In the genomic region with DNA sequence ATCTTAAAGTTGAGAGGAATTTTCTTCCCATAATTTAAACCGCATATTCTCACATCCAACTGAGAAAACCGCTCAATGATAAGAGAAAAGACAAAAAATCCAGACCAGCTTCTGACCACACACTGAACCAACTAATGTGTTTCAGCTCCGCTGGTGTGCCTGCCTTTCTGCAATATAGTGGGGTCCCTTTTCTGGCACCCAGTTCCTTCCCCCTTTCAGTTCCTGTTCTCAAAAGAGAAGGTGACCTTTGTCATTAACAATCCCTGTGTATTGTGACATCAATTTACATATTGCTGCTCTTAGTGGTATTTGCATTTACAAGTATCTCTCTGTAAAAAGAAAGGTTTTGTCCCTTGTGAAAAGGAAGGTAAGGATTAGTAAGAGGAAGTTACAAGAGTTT, we compare ENCODE assay signal across 12 cellular contexts. TPM values are rescaled to one million over a fixed set of nuclear protein-coding genes. Genes with fewer than 3 reads are reported as not detected.
A peak's percentile ranks its signal among the peaks of the same experiment; 100 is the strongest.
DNase-seq lines count a peak whose midpoint lies in the region; ATAC-seq and TF ChIP-seq lines count a peak whose summit lies in the region.
"Had no signal": no experiment of that assay in that cellular context is flagged by ENCODE, and none has a peak within 500 bp of the region (broad histone marks: within the 10 kb centered on the region; RNA-seq: fewer than 3 reads in every experiment).

No MANE protein-coding gene starts in this region.

- H3K9me3 Mint-ChIP-seq in immature natural killer cell = peaks cover 0 to 3% (median 0%) of the 10 kb centered on the region in 6 donors

- 69 to 81% (median 75%) methylated on average over 3 of the region's 3 CpGs for whole genome bisulfite sequencing in psoas muscle, 3 donors

- H3K27ac Mint-ChIP-seq in immature natural killer cell = no peak overlapping the region
- H3K27ac Mint-ChIP-seq: activated CD8-positive, alpha-beta memory T cell treated with anti-CD3 and anti-CD28 coated beads, Interleukin-2, amount 10 ng/mL, durations not matched to agents 7 days and 5 days had no signal

- H3K9me3 ChIP-seq in psoas muscle = no peaks in the 10 kb centered on the region

- H3K4me1 ChIP-seq in psoas muscle = no peaks in the 10 kb centered on the region

- TF ChIP-seq CTCF in psoas muscle (IDR thresholded peaks at IDR 0.05) = no peak

- no peaks in the 10 kb centered on the region for H3K36me3 ChIP-seq in psoas muscle (ENCODE audit: insufficient read depth in 1 of 2, low read depth in 1 of 2)

- no peaks in the 10 kb centered on the region for H3K36me3 Mint-ChIP-seq in immature natural killer cell
- H3K36me3 Mint-ChIP-seq: activated CD8-positive, alpha-beta memory T cell treated with anti-CD3 and anti-CD28 coated beads, Interleukin-2, amount 10 ng/mL, durations not matched to agents 7 days and 5 days had no signal

- peak; percentile 98 for ATAC-seq in GM19328 (IDR thresholded peaks at IDR 0.05; ENCODE audit: unreplicated experiment)
- peak; percentile 92 for ATAC-seq in HG02870 (IDR thresholded peaks at IDR 0.05; ENCODE audit: unreplicated experiment)
- no peak for ATAC-seq in psoas muscle
- ATAC-seq: activated CD8-positive, alpha-beta memory T cell treated with anti-CD3 and anti-CD28 coated beads, Interleukin-2, amount 10 ng/mL, durations not matched to agents 7 days and 5 days; left ventricle myocardium superior; SK-N-SH treated with all-trans-retinoic acid at 6 μM for 48 hours had no signal

- H3K27ac ChIP-seq in psoas muscle = no peak overlapping the region

- H3K27me3 ChIP-seq in psoas muscle (ENCODE audit: insufficient read depth in 3 of 3, low read length in 2 of 3) = peaks cover 0 to 4% (median 0%) of the 10 kb centered on the region in 3 donors

- peak; percentile 78 for DNase-seq in MV-4-11 (lab: John Stamatoyannopoulos, UW)
- DNase-seq in effector CD4-positive, alpha-beta T cell = no peak
- DNase-seq in immature natural killer cell = no peak
- no peak for DNase-seq in psoas muscle
- DNase-seq in OCI-M1 (lab: John Stamatoyannopoulos, UW) = no peak
- DNase-seq: activated CD8-positive, alpha-beta memory T cell treated with anti-CD3 and anti-CD28 coated beads, Interleukin-2, amount 10 ng/mL, durations not matched to agents 7 days and 5 days; left ventricle myocardium superior; NCI-H1436 had no signal

- H3K4me3 Mint-ChIP-seq in immature natural killer cell = no peak overlapping the region
- H3K4me3 Mint-ChIP-seq: activated CD8-positive, alpha-beta memory T cell treated with anti-CD3 and anti-CD28 coated beads, Interleukin-2, amount 10 ng/mL, durations not matched to agents 7 days and 5 days had no signal

- H3K4me3 ChIP-seq in psoas muscle = no peak overlapping the region

- intact Hi-C loops in psoas muscle (cut with DNase I) = no loop called here

- H3K27me3 Mint-ChIP-seq in immature natural killer cell (ENCODE audit: low read depth in 3 of 3) = no peaks in the 10 kb centered on the region
- H3K27me3 Mint-ChIP-seq: activated CD8-positive, alpha-beta memory T cell treated with anti-CD3 and anti-CD28 coated beads, Interleukin-2, amount 10 ng/mL, durations not matched to agents 7 days and 5 days had no signal

- H3K4me1 Mint-ChIP-seq in immature natural killer cell = no peaks in the 10 kb centered on the region
- H3K4me1 Mint-ChIP-seq: activated CD8-positive, alpha-beta memory T cell treated with anti-CD3 and anti-CD28 coated beads, Interleukin-2, amount 10 ng/mL, durations not matched to agents 7 days and 5 days had no signal

RNA-seq across cellular contexts. Expression of a gene that starts 1.3 kb away (rescaled TPM):
- polyA plus RNA-seq in immature natural killer cell (not detected), psoas muscle (not detected)
- not detected for total RNA-seq in psoas muscle
- total RNA-seq: activated CD8-positive, alpha-beta memory T cell treated with anti-CD3 and anti-CD28 coated beads, Interleukin-2, amount 10 ng/mL, durations not matched to agents 7 days and 5 days; left ventricle myocardium superior; renal cortical epithelial cell had no signal

Comparison
In these comparisons a context has a peak if more than half of its experiments do, and no peak if none do; other contexts are left out.
1. ATAC-seq: peak in GM19328 (single experiment) and HG02870 (single experiment); none in psoas muscle (0 of 4).